29 cellular contexts compared by ENCODE assay signal in the genomic region with DNA sequence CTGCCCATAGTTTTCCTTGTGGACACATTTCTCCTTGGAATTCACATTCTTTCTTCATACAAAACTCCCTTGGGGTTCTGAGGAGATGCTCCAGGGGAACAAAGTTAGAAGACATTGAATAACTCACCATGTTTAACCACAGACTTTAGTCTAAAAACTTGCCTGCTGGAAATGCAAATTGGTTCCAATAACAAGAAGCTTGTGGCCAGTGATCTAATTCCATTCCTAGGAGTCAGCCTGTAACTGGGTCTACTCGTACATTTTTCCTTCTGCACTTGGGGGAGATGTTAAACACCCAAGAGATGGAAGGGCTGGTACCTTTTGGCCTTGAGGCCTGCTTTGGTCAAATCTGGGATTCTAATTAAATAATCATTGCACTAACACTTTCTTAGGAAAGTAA.
DNase-seq lines count a peak whose midpoint lies in the region; ATAC-seq, FAIRE-seq and TF ChIP-seq lines count a peak whose summit lies in the region.
"Had no signal": no experiment of that assay in that cellular context is flagged by ENCODE, and none has a peak within 500 bp of the region (broad histone marks: within the 10 kb centered on the region; RNA-seq: fewer than 3 reads in every experiment).

No MANE protein-coding gene starts in this region.

- H3K9me3 Mint-ChIP-seq in MCF 10A (ENCODE audit: unreplicated experiment), result no peaks in the 10 kb centered on the region
- H3K9me3 Mint-ChIP-seq: dendritic cell treated with granulocyte-macrophage colony-stimulating factor and Interleukin-4, amounts not matched to agents 40 ng/mL and 50 ng/mL, for 4 days; immature natural killer cell; natural killer cell had no signal

- in situ Hi-C loops in mammary epithelial cell (cut with MboI; ENCODE audit: low sequenced_read_pairs in 2 of 2), result no loop called here

- DNase-seq in mammary epithelial cell (peak; percentile 24), MCF 10A (ENCODE audit: unreplicated experiment) (no peak), bronchial epithelial cell (ENCODE audit: low read depth) (peak; percentile 2), glomerular visceral epithelial cell (ENCODE audit: extremely low spot score) (peak; percentile 12), NCI-H510A (lab: John Stamatoyannopoulos, UW) (no peak), mesenteric fat pad (ENCODE audit: low spot score) (no peak), hypothalamus (lab: John Stamatoyannopoulos, UW) (no peak)
- DNase-seq: 8988T; activated CD4-positive, alpha-beta memory T cell treated with anti-CD3 and anti-CD28 coated beads for 36 hours; activated naive CD4-positive, alpha-beta T cell treated with anti-CD3 and anti-CD28 coated beads, Interleukin-2, amount 10 ng/mL, durations not matched to agents 7 days and 5 days; activated T-cell treated with anti-CD3 and anti-CD28 coated beads, Interleukin-2, amount 50 U/mL, for 1 hour; C1 segment of cervical spinal cord; GDM1; head of caudate nucleus; immature natural killer cell; natural killer cell; NCI-H1694; NCI-H2227 treated with DMSO at 0.1 percent for 48 hours; SK-N-SH; stimulated activated CD4-positive, alpha-beta T cell treated with anti-CD3 and anti-CD28 coated beads, Interleukin-2, amount 100 ng/mL, for 48 hours had no signal

- WGBS in mammary epithelial cell (ENCODE audit: low coverage, missing lambda C conversion rate), result 50% methylated on average over 1 of the region's 1 CpG

- FAIRE-seq in bronchial epithelial cell (lab: Jason Lieb, UNC), result no peak
- FAIRE-seq: GM12891, small intestine had no signal

- H3K36me3 ChIP-seq in mammary epithelial cell (ENCODE audit: insufficient read depth, low read length) (no peaks in the 10 kb centered on the region), bronchial epithelial cell (ENCODE audit: control insufficient read depth, insufficient read depth, low read length) (no peaks in the 10 kb centered on the region)
- H3K36me3 ChIP-seq: HAP-1 had no signal

- no peak overlapping the region for H2AFZ ChIP-seq in mammary epithelial cell (ENCODE audit: low read depth, low read length)

- intact Hi-C loops in mammary epithelial cell (cut with micrococcal nuclease) (no loop called here), MCF 10A (cut with micrococcal nuclease) (no loop called here)

- H3K4me3 ChIP-seq in mammary epithelial cell (replicated peaks in 1 of 3; ENCODE audit: insufficient read depth in 1 of 3, low read depth in 2 of 3, low read length in 3 of 3) (no peak overlapping the region), bronchial epithelial cell (ENCODE audit: low read depth, low read length) (no peak overlapping the region)
- H3K4me3 ChIP-seq: HAP-1 had no signal

- no peaks in the 10 kb centered on the region for H3K4me1 ChIP-seq in mammary epithelial cell (ENCODE audit: insufficient read depth, low read length)
- H3K4me1 ChIP-seq: HAP-1 had no signal

- TF ChIP-seq CTCF in mammary epithelial cell (conservative IDR thresholded peaks at IDR 0.05 in 1 of 2, IDR thresholded peaks at IDR 0.05 in 1 of 2; ENCODE audit: extremely low read depth in 1 of 2, insufficient read depth in 1 of 2, low read depth in 1 of 2, low read length in 2 of 2) (no peak), MCF 10A (IDR thresholded peaks at IDR 0.05; ENCODE audit: unreplicated experiment) (no peak), bronchial epithelial cell (IDR thresholded peaks at IDR 0.05; ENCODE audit: insufficient read depth, low read length, severe bottlenecking) (no peak)

- H4K20me1 ChIP-seq in mammary epithelial cell (ENCODE audit: insufficient read depth, low read length), result no peaks in the 10 kb centered on the region

- no TSS peak for BruUV-seq in mammary epithelial cell (replicated peaks; lab: Mats Ljungman, UMichigan)
- no TSS peak for BruUV-seq in MCF 10A (replicated peaks; lab: Mats Ljungman, UMichigan)

- no peak overlapping the region for H3K27ac ChIP-seq in mammary epithelial cell (ENCODE audit: insufficient read depth, low read depth, low read length)

- POLR2A ChIA-PET in MCF 10A (lab: Yijun Ruan, JAX), result no interaction called here

- H3K27me3 Mint-ChIP-seq in MCF 10A (ENCODE audit: insufficient read depth, unreplicated experiment), result peaks cover 32% of the 10 kb centered on the region
- H3K27me3 Mint-ChIP-seq: activated CD4-positive, alpha-beta memory T cell treated with anti-CD3 and anti-CD28 coated beads for 36 hours; activated naive CD4-positive, alpha-beta T cell treated with anti-CD3 and anti-CD28 coated beads, Interleukin-2, amount 10 ng/mL, durations not matched to agents 7 days and 5 days; dendritic cell treated with granulocyte-macrophage colony-stimulating factor and Interleukin-4, amounts not matched to agents 40 ng/mL and 50 ng/mL, for 4 days; progenitor cell of endocrine pancreas had no signal

- dilution Hi-C loops in mammary epithelial cell (cut with HindIII; ENCODE audit: low sequenced_read_pairs), result no loop called here

- no peak overlapping the region for H3K27ac Mint-ChIP-seq in MCF 10A (ENCODE audit: low read depth, unreplicated experiment)
- H3K27ac Mint-ChIP-seq: activated CD4-positive, alpha-beta memory T cell treated with anti-CD3 and anti-CD28 coated beads for 36 hours; activated naive CD4-positive, alpha-beta T cell treated with anti-CD3 and anti-CD28 coated beads, Interleukin-2, amount 10 ng/mL, durations not matched to agents 7 days and 5 days; brain; dendritic cell treated with granulocyte-macrophage colony-stimulating factor and Interleukin-4, amounts not matched to agents 40 ng/mL and 50 ng/mL, for 4 days; progenitor cell of endocrine pancreas; T-helper 2 cell treated with Interferon-gamma antibody and Interleukin-4, amounts not matched to agents 5 μg/mL and 100 μg/mL, for 36 hours; WTC11 had no signal

- CTCF ChIA-PET in mammary epithelial cell (lab: Charles Lee; ENCODE audit: low non-redundant PET), result no interaction called here
- CTCF ChIA-PET in MCF 10A (lab: Yijun Ruan, JAX), result interaction anchor here (1.4 kb wide), 1 partner anchor 85 kb away, joined by 4 read pairs; no protein-coding TSS in a partner anchor

- H3K4me1 Mint-ChIP-seq in MCF 10A (ENCODE audit: insufficient read depth, unreplicated experiment), result no peaks in the 10 kb centered on the region

- H3K79me2 ChIP-seq in mammary epithelial cell (ENCODE audit: insufficient read depth, low read length), result no peaks in the 10 kb centered on the region

- H3K9me3 ChIP-seq in mammary epithelial cell (replicated peaks; ENCODE audit: insufficient read depth, low read length), result no peaks in the 10 kb centered on the region
- H3K9me3 ChIP-seq: HAP-1, SK-N-SH had no signal

- H3K36me3 Mint-ChIP-seq in MCF 10A (ENCODE audit: insufficient read depth, unreplicated experiment), result no peaks in the 10 kb centered on the region
- H3K36me3 Mint-ChIP-seq: brain, WTC11 had no signal

- no peaks in the 10 kb centered on the region for H3K27me3 ChIP-seq in mammary epithelial cell (ENCODE audit: insufficient read depth, low read length)
- no peaks in the 10 kb centered on the region for H3K27me3 ChIP-seq in bronchial epithelial cell (ENCODE audit: control insufficient read depth, insufficient read depth, low read length)

- no peak overlapping the region for H3K4me2 ChIP-seq in mammary epithelial cell (ENCODE audit: insufficient read depth, low read depth, low read length)
- H3K4me2 ChIP-seq: SK-N-SH had no signal

- no peak overlapping the region for H3K4me3 Mint-ChIP-seq in MCF 10A (ENCODE audit: unreplicated experiment)
- H3K4me3 Mint-ChIP-seq: activated CD4-positive, alpha-beta memory T cell treated with anti-CD3 and anti-CD28 coated beads for 36 hours; activated naive CD4-positive, alpha-beta T cell treated with anti-CD3 and anti-CD28 coated beads, Interleukin-2, amount 10 ng/mL, durations not matched to agents 7 days and 5 days; brain; dendritic cell treated with granulocyte-macrophage colony-stimulating factor and Interleukin-4, amounts not matched to agents 40 ng/mL and 50 ng/mL, for 4 days; immature natural killer cell; natural killer cell; T-helper 2 cell treated with Interferon-gamma antibody and Interleukin-4, amounts not matched to agents 5 μg/mL and 100 μg/mL, for 36 hours; WTC11 had no signal

- ATAC-seq in HG03442 (IDR thresholded peaks at IDR 0.05; ENCODE audit: unreplicated experiment), result no peak
- ATAC-seq: natural killer cell, WTC11 had no signal

- H3K9ac ChIP-seq in mammary epithelial cell (ENCODE audit: insufficient read depth, low read length), result no peak overlapping the region
- H3K9ac ChIP-seq: SK-N-SH had no signal

Comparison
In these comparisons a context has a peak if more than half of its experiments do, and no peak if none do; other contexts are left out.
1. DNase-seq: peak in mammary epithelial cell (single experiment), bronchial epithelial cell (single experiment) and glomerular visceral epithelial cell (single experiment); none in MCF 10A (single experiment), NCI-H510A (single experiment), mesenteric fat pad (single experiment) and hypothalamus (0 of 51).